ENCODE assay signal across 11 cellular contexts in genomic region chr7:435518-436366, GRCh38.
DNase-seq lines count a peak whose midpoint lies in the region; ATAC-seq and TF ChIP-seq lines count a peak whose summit lies in the region.
"Had no signal": no experiment of that assay in that cellular context is flagged by ENCODE, and none has a peak within 500 bp of the region (broad histone marks: within the 10 kb centered on the region; RNA-seq: fewer than 3 reads in every experiment).

No MANE protein-coding gene starts in this region.

- H3K79me2 ChIP-seq in SK-N-SH (ENCODE audit: insufficient read depth), result no peaks in the 10 kb centered on the region

- POLR2A ChIA-PET in SK-N-SH (lab: Yijun Ruan, JAX), result no interaction called here

- no peaks in the 10 kb centered on the region for H3K4me1 ChIP-seq in SK-N-SH (ENCODE audit: control insufficient read depth in 1 of 2, insufficient read depth in 2 of 2, low read depth in 1 of 2, low read length in 1 of 2)
- H3K4me1 ChIP-seq: testis had no signal

- H3K4me3 Mint-ChIP-seq in brain (no peak overlapping the region), mesothelial cell of epicardium (peak overlapping the region; percentile 12)

- H3K27ac Mint-ChIP-seq in brain (peak overlapping the region in 3 of 5 experiments; percentile 72 to 83 (median 77)), mesothelial cell of epicardium (peak overlapping the region; percentile 89)

- no peak for ATAC-seq in HG02973 (IDR thresholded peaks at IDR 0.05; ENCODE audit: unreplicated experiment)

- no peaks in the 10 kb centered on the region for H3F3A ChIP-seq in SK-N-SH (replicated peaks; ENCODE audit: insufficient read depth)

- H3K36me3 ChIP-seq in SK-N-SH (replicated peaks in 1 of 2; ENCODE audit: control insufficient read depth in 1 of 2, insufficient read depth in 2 of 2, low read length in 1 of 2), result no peaks in the 10 kb centered on the region

- H3K27ac ChIP-seq in SK-N-SH (ENCODE audit: low read depth in 2 of 2, low read length in 1 of 2), result no peak overlapping the region
- H3K27ac ChIP-seq: testis had no signal

- peak; percentile 30 for DNase-seq in stimulated activated CD4-positive, alpha-beta T cell treated with anti-CD3 and anti-CD28 coated beads, Interleukin-15, amount 100 ng/mL, for 24 hours
- DNase-seq in stimulated activated CD4-positive, alpha-beta T cell treated with anti-CD3 and anti-CD28 coated beads, Interleukin-1b, Interleukin-23, amount 100 ng/mL, for 48 hours, result no peak
- DNase-seq in mesothelial cell of epicardium (ENCODE audit: low spot score in 2 of 2, unreplicated experiment in 2 of 2), result no peak
- DNase-seq in ureter (ENCODE audit: low spot score), result peak; percentile 69
- no peak for DNase-seq in occipital lobe (lab: John Stamatoyannopoulos, UW)
- DNase-seq in SK-N-SH, result no peak
- DNase-seq: effector CD4-positive, alpha-beta T cell; NCI-H748 treated with DMSO at 0.1 percent for 48 hours; testis had no signal

- CTCF ChIA-PET in SK-N-SH (lab: Yijun Ruan, JAX), result interaction anchor here (0.9 to 1.2 kb wide), 2 partner anchors 11 to 103 kb away, joined by 3 read pairs; no protein-coding TSS in a partner anchor

- no peak overlapping the region for H2AFZ ChIP-seq in SK-N-SH (ENCODE audit: low read depth)

- H3K4me1 Mint-ChIP-seq in brain (peaks cover 40% of the 10 kb centered on the region), mesothelial cell of epicardium (peaks cover 34% of the 10 kb centered on the region)

- no peaks in the 10 kb centered on the region for H3K9me3 ChIP-seq in SK-N-SH
- H3K9me3 ChIP-seq: testis had no signal

- TF ChIP-seq EP300 in SK-N-SH (IDR thresholded peaks at IDR 0.05; ENCODE audit: borderline replicate concordance in 1 of 2, low read depth in 1 of 2, low read length in 1 of 2), result no peak

- H3K4me3 ChIP-seq in SK-N-SH (ENCODE audit: low read depth in 2 of 2, low read length in 1 of 2), result no peak overlapping the region
- H3K4me3 ChIP-seq: testis had no signal

- WGBS in SK-N-SH (ENCODE audit: low lambda C conversion rate), result 71% methylated on average over 29 of the region's 29 CpGs

- H3K9me2 ChIP-seq in SK-N-SH, result no peaks in the 10 kb centered on the region

- H4K20me1 ChIP-seq in SK-N-SH (ENCODE audit: insufficient read depth), result no peaks in the 10 kb centered on the region

- no peak overlapping the region for H3K4me2 ChIP-seq in SK-N-SH

- no peaks in the 10 kb centered on the region for H3K36me3 Mint-ChIP-seq in brain
- H3K36me3 Mint-ChIP-seq in mesothelial cell of epicardium, result no peaks in the 10 kb centered on the region

- no peak overlapping the region for H3K9ac ChIP-seq in SK-N-SH

- no peaks in the 10 kb centered on the region for H3K27me3 ChIP-seq in SK-N-SH (ENCODE audit: insufficient read depth)
- H3K27me3 ChIP-seq: testis had no signal

- no peaks in the 10 kb centered on the region for H3K27me3 Mint-ChIP-seq in brain
- peaks cover 3% of the 10 kb centered on the region for H3K27me3 Mint-ChIP-seq in mesothelial cell of epicardium (ENCODE audit: low read depth)

- H3K9me3 Mint-ChIP-seq in brain (peaks cover 0 to 16% (median 5%) of the 10 kb centered on the region in 5 experiments), mesothelial cell of epicardium (no peaks in the 10 kb centered on the region)

- TF ChIP-seq RAD21 in SK-N-SH (IDR thresholded peaks at IDR 0.05; ENCODE audit: low read length), result no peak

- no peak for TF ChIP-seq CTCF in brain (conservative IDR thresholded peaks at IDR 0.05)
- no peak for TF ChIP-seq CTCF in mesothelial cell of epicardium (IDR thresholded peaks at IDR 0.05; ENCODE audit: unreplicated experiment)
- no peak for TF ChIP-seq CTCF in SK-N-SH (IDR thresholded peaks at IDR 0.05)

TF ChIP-seq in SK-N-SH, 30 proteins besides CTCF, POLR2A, EP300 and RAD21:
- no peak for TF ChIP-seq POLR2AphosphoS5 (IDR thresholded peaks at IDR 0.05; ENCODE audit: low read depth, low read length)
- TF ChIP-seq SIN3A (IDR thresholded peaks at IDR 0.05; ENCODE audit: borderline replicate concordance, low read depth, low read length), result no peak
- no peak for TF ChIP-seq MAX (IDR thresholded peaks at IDR 0.05; ENCODE audit: low read depth)
- no peak for TF ChIP-seq CHD2 (IDR thresholded peaks at IDR 0.05; ENCODE audit: low read length, partially characterized antibody)
- TF ChIP-seq NRF1 (IDR thresholded peaks at IDR 0.05; ENCODE audit: low read depth, low read length), result no peak
- TF ChIP-seq FOSL2 (IDR thresholded peaks at IDR 0.05; ENCODE audit: borderline replicate concordance, low read depth), result no peak
- no peak for TF ChIP-seq TEAD4 (IDR thresholded peaks at IDR 0.05; ENCODE audit: borderline replicate concordance, insufficient read depth)
- no peak for TF ChIP-seq RFX5 (IDR thresholded peaks at IDR 0.05; ENCODE audit: low read length)
- no peak for TF ChIP-seq EZH2phosphoT487 (IDR thresholded peaks at IDR 0.05; ENCODE audit: borderline replicate concordance, low read depth)
- TF ChIP-seq ELF1 (IDR thresholded peaks at IDR 0.05), result no peak
- TF ChIP-seq, protein P1, sequence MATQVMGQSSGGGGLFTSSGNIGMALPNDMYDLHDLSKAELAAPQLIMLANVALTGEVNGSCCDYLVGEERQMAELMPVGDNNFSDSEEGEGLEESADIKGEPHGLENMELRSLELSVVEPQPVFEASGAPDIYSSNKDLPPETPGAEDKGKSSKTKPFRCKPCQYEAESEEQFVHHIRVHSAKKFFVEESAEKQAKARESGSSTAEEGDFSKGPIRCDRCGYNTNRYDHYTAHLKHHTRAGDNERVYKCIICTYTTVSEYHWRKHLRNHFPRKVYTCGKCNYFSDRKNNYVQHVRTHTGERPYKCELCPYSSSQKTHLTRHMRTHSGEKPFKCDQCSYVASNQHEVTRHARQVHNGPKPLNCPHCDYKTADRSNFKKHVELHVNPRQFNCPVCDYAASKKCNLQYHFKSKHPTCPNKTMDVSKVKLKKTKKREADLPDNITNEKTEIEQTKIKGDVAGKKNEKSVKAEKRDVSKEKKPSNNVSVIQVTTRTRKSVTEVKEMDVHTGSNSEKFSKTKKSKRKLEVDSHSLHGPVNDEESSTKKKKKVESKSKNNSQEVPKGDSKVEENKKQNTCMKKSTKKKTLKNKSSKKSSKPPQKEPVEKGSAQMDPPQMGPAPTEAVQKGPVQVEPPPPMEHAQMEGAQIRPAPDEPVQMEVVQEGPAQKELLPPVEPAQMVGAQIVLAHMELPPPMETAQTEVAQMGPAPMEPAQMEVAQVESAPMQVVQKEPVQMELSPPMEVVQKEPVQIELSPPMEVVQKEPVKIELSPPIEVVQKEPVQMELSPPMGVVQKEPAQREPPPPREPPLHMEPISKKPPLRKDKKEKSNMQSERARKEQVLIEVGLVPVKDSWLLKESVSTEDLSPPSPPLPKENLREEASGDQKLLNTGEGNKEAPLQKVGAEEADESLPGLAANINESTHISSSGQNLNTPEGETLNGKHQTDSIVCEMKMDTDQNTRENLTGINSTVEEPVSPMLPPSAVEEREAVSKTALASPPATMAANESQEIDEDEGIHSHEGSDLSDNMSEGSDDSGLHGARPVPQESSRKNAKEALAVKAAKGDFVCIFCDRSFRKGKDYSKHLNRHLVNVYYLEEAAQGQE (IDR thresholded peaks at IDR 0.05; ENCODE audit: low read depth, low read length), result no peak
- no peak for TF ChIP-seq RXRA (IDR thresholded peaks at IDR 0.05; ENCODE audit: borderline replicate concordance, low read depth)
- no peak for TF ChIP-seq TAF1 (IDR thresholded peaks at IDR 0.05; ENCODE audit: borderline replicate concordance, low read depth, low read length)

Comparison
In these comparisons a context has a peak if more than half of its experiments do, and no peak if none do; other contexts are left out.
1. DNase-seq: peak in stimulated activated CD4-positive, alpha-beta T cell treated with anti-CD3 and anti-CD28 coated beads, Interleukin-15, amount 100 ng/mL, for 24 hours (single experiment) and ureter (single experiment); none in stimulated activated CD4-positive, alpha-beta T cell treated with anti-CD3 and anti-CD28 coated beads, Interleukin-1b, Interleukin-23, amount 100 ng/mL, for 48 hours (single experiment), mesothelial cell of epicardium (0 of 2), occipital lobe (single experiment) and SK-N-SH (single experiment).